8 cellular contexts compared by ENCODE assay signal in genomic region chr3:49339947-49340800, GRCh38. TPM values are rescaled to one million over a fixed set of nuclear protein-coding genes. Genes with fewer than 3 reads are reported as not detected.
A peak's percentile ranks its signal among the peaks of the same experiment; 100 is the strongest.
DNase-seq lines count a peak whose midpoint lies in the region; ATAC-seq and TF ChIP-seq lines count a peak whose summit lies in the region.

Gene USP4 (minus strand): TSS chr3:49340053. CDS start chr3:49340024, 29 bp downstream.

- peaks cover 4% of the 10 kb centered on the region for H3K27me3 Mint-ChIP-seq in nephron progenitor cell (ENCODE audit: low read depth, poor library complexity)
- H3K27me3 Mint-ChIP-seq in stimulated activated naive CD8-positive, alpha-beta T cell treated with anti-CD3 and anti-CD28 coated beads, Interleukin-15, amount 100 ng/mL, for 72 hours, result no peaks in the 10 kb centered on the region

- ATAC-seq in stimulated activated naive CD8-positive, alpha-beta T cell treated with anti-CD3 and anti-CD28 coated beads, Interleukin-15, amount 100 ng/mL, for 72 hours, result peak; percentile 95

- H3K36me3 Mint-ChIP-seq in nephron progenitor cell (ENCODE audit: low read depth), result peaks cover 10% of the 10 kb centered on the region

- H3K9me3 ChIP-seq in HAP-1, result no peaks in the 10 kb centered on the region
- H3K9me3 ChIP-seq in MG63, result no peaks in the 10 kb centered on the region

- H3K4me1 Mint-ChIP-seq in nephron progenitor cell, result peaks cover 33% of the 10 kb centered on the region
- H3K4me1 Mint-ChIP-seq in stimulated activated naive CD8-positive, alpha-beta T cell treated with anti-CD3 and anti-CD28 coated beads, Interleukin-15, amount 100 ng/mL, for 72 hours, result peaks cover 56% of the 10 kb centered on the region

- peak within 1 kb of the TSS; percentile 97 for H3K27ac Mint-ChIP-seq in nephron progenitor cell
- H3K27ac Mint-ChIP-seq in stimulated activated naive CD8-positive, alpha-beta T cell treated with anti-CD3 and anti-CD28 coated beads, Interleukin-15, amount 100 ng/mL, for 72 hours, result peak within 1 kb of the TSS; percentile 96 to 98

- H3K36me3 ChIP-seq in HAP-1 (replicated peaks) (peaks cover 6% of the 10 kb centered on the region), MG63 (peaks cover 4% of the 10 kb centered on the region)

- no peaks in the 10 kb centered on the region for H3K27me3 ChIP-seq in HAP-1 (ENCODE audit: low read depth)
- H3K27me3 ChIP-seq in MG63, result no peaks in the 10 kb centered on the region

- in situ Hi-C loops in G401 (cut with HindIII; ENCODE audit: low sequenced_read_pairs) (no loop called here), HAP-1 (cut with MboI; ENCODE audit: low sequenced_read_pairs) (no loop called here)

- H3K9me3 Mint-ChIP-seq in nephron progenitor cell, result no peaks in the 10 kb centered on the region
- H3K9me3 Mint-ChIP-seq in stimulated activated naive CD8-positive, alpha-beta T cell treated with anti-CD3 and anti-CD28 coated beads, Interleukin-15, amount 100 ng/mL, for 72 hours, result peaks cover 0 to 5% of the 10 kb centered on the region in 2 donors

- H3K4me3 Mint-ChIP-seq in nephron progenitor cell, result peak within 1 kb of the TSS; percentile 94
- peak within 1 kb of the TSS; percentile 88 to 97 for H3K4me3 Mint-ChIP-seq in stimulated activated naive CD8-positive, alpha-beta T cell treated with anti-CD3 and anti-CD28 coated beads, Interleukin-15, amount 100 ng/mL, for 72 hours

- H3K4me3 ChIP-seq in HAP-1 (peak within 1 kb of the TSS; percentile 57), MG63 (peak within 1 kb of the TSS; percentile 72)

- DNase-seq in G401 (ENCODE audit: low spot score) (peak; percentile 87), HAP-1 (ENCODE audit: low spot score in 2 of 2) (peak; percentile 86 to 93), MG63 (peak; percentile 91), SHP77 (lab: John Stamatoyannopoulos, UW) (peak; percentile 92), fibroblast of the conjunctiva (ENCODE audit: low read depth) (peak; percentile 72), nephron progenitor cell (peak; percentile 83)
- peak; percentile 90 for DNase-seq in activated effector memory CD4-positive, alpha-beta T cell treated with Interleukin-2 at 50 U/mL for 16 hours
- peak; percentile 93 to 96 for DNase-seq in stimulated activated naive CD8-positive, alpha-beta T cell treated with anti-CD3 and anti-CD28 coated beads, Interleukin-15, amount 100 ng/mL, for 72 hours

- peaks cover 12% of the 10 kb centered on the region for H3K4me1 ChIP-seq in HAP-1

- no peak for TF ChIP-seq CTCF in nephron progenitor cell (IDR thresholded peaks at IDR 0.05)

RNA-seq across cellular contexts. Expression of gene USP4, which starts in this region (rescaled TPM):
- total RNA-seq in G401 (2014; rRNA removed; shearing (Covaris generic)), result 21.6 and 25.3 TPM in 2 replicates
- total RNA-seq in MG63 (2014; rRNA removed; shearing (Covaris generic); ENCODE audit: low replicate concordance), result 22.7 and 30.3 TPM in 2 replicates

Comparison
In these comparisons a context has a peak if more than half of its experiments do, and no peak if none do; other contexts are left out.
1. Peak in every context shown above with its lines: DNase-seq, ATAC-seq and H3K4me3 ChIP-seq.